Comparison of ENCODE assay signal across 15 cellular contexts in genomic region chr3:115251509-115251908, GRCh38.
"Had no signal": no experiment of that assay in that cellular context is flagged by ENCODE, and none has a peak within 500 bp of the region (broad histone marks: within the 10 kb centered on the region; RNA-seq: fewer than 3 reads in every experiment).

No MANE protein-coding gene starts in this region.

- DNase-seq: activated CD4-positive, alpha-beta T cell treated with anti-CD3 and anti-CD28 coated beads, Interleukin-2, amount 10 ng/mL, durations not matched to agents 7 days and 5 days; activated CD8-positive, alpha-beta memory T cell treated with anti-CD3 and anti-CD28 coated beads, Interleukin-2, amount 50 U/mL, for 48 hours; activated effector memory CD4-positive, alpha-beta T cell treated with Interleukin-2 at 50 U/mL for 16 hours; activated naive CD4-positive, alpha-beta T cell treated with anti-CD3 and anti-CD28 coated beads, Interleukin-2, amount 50 U/mL, for 16 hours; activated T-cell treated with anti-CD3 and anti-CD28 coated beads, Interleukin-2, amount 50 U/mL, for 48 hours; aorta; cerebellar nuclear complex; effector memory CD8-positive, alpha-beta T cell; foreskin melanocyte; glutamatergic neuron; left ventricle myocardium superior; right cardiac atrium; stimulated activated CD4-positive, alpha-beta T cell treated with anti-CD3 and anti-CD28 coated beads, Interleukin-2, amount 100 ng/mL, for 24 hours; stimulated activated naive CD4-positive, alpha-beta T cell treated with Interleukin-2 at 50 U/mL for 16 hours; tibial artery had no signal

- H3K4me3 ChIP-seq: tibial artery had no signal
